ENCODE assay signal across 1 cellular context in the genomic region with DNA sequence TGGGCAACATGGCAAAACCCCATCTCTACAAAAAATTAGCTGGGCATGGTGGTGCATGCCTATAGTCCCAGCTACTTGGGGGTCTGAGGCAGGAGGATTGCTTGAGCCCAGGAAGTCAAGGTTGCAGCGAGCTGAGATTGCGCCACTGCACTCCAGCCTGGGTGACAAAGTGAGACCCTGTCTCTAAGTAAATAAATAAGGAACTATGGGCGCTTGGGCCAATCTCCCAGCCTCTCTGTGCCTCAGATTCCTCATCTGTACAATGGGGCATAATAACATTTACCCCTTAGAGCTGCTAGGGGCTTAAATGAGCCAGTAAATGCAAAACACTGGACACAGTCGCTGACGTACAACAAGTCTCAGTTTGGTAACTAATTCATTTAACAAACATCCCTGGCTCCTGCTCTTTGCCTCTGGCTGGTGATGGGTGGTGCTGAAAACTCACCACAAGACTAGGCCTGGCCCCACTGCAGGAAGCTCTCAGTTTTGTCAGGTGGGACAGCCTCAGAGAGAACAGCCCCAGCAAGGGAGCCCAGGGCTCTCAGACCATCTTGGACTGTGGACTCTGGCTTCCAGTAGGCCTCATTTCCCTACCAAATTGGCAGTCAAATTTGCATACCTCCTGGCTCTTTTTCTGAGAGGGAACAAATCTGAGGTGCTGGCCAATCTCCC.
A peak's percentile ranks its signal among the peaks of the same experiment; 100 is the strongest.
TF ChIP-seq lines count a peak whose summit lies in the region.

No MANE protein-coding gene starts in this region.

TF ChIP-seq in HepG2, 621 proteins besides CTCF, POLR2A, EP300 and RAD21 (continued from another document):
- TF ChIP-seq, protein P1, sequence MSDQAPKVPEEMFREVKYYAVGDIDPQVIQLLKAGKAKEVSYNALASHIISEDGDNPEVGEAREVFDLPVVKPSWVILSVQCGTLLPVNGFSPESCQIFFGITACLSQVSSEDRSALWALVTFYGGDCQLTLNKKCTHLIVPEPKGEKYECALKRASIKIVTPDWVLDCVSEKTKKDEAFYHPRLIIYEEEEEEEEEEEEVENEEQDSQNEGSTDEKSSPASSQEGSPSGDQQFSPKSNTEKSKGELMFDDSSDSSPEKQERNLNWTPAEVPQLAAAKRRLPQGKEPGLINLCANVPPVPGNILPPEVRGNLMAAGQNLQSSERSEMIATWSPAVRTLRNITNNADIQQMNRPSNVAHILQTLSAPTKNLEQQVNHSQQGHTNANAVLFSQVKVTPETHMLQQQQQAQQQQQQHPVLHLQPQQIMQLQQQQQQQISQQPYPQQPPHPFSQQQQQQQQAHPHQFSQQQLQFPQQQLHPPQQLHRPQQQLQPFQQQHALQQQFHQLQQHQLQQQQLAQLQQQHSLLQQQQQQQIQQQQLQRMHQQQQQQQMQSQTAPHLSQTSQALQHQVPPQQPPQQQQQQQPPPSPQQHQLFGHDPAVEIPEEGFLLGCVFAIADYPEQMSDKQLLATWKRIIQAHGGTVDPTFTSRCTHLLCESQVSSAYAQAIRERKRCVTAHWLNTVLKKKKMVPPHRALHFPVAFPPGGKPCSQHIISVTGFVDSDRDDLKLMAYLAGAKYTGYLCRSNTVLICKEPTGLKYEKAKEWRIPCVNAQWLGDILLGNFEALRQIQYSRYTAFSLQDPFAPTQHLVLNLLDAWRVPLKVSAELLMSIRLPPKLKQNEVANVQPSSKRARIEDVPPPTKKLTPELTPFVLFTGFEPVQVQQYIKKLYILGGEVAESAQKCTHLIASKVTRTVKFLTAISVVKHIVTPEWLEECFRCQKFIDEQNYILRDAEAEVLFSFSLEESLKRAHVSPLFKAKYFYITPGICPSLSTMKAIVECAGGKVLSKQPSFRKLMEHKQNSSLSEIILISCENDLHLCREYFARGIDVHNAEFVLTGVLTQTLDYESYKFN (CRISPR knock-in tag; conservative IDR thresholded peaks at IDR 0.05) = 0 out of 2 replicates have a peak, but pooled peaks have one; percentile 32
- TF ChIP-seq, protein P2, sequence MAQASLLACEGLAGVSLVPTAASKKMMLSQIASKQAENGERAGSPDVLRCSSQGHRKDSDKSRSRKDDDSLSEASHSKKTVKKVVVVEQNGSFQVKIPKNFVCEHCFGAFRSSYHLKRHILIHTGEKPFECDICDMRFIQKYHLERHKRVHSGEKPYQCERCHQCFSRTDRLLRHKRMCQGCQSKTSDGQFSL (CRISPR knock-in tag; IDR thresholded peaks at IDR 0.05) = no peak
